In genomic region chr16:35752773-35753558, GRCh38 we compare ENCODE assay signal across 29 cellular contexts.
"Had no signal": no experiment of that assay in that cellular context is flagged by ENCODE, and none has a peak within 500 bp of the region (broad histone marks: within the 10 kb centered on the region; RNA-seq: fewer than 3 reads in every experiment).

No MANE protein-coding gene starts in this region.

- H3K36me3 Mint-ChIP-seq: activated naive CD8-positive, alpha-beta T cell treated with anti-CD3 and anti-CD28 coated beads, Interleukin-2, amount 10 ng/mL, durations not matched to agents 7 days and 5 days; brain; stimulated activated effector memory CD8-positive, alpha-beta T cell treated with anti-CD3 and anti-CD28 coated beads, Interleukin-12 subunit alpha, Interleukin-12 subunit beta, amount 100 ng/mL, for 72 hours had no signal

- H3K27ac ChIP-seq: ascending aorta, cardiac muscle cell, left lung, neutrophil, right lobe of liver, stomach, thyroid gland, upper lobe of right lung had no signal

- H3K27ac Mint-ChIP-seq: activated CD4-positive, alpha-beta memory T cell treated with anti-CD3 and anti-CD28 coated beads for 36 hours; activated CD4-positive, alpha-beta T cell treated with anti-CD3 and anti-CD28 coated beads, Interleukin-2, amount 10 ng/mL, durations not matched to agents 24 days and 14 days; activated naive CD4-positive, alpha-beta T cell treated with anti-CD3 and anti-CD28 coated beads for 36 hours; activated naive CD8-positive, alpha-beta T cell treated with anti-CD3 and anti-CD28 coated beads, Interleukin-2, amount 10 ng/mL, durations not matched to agents 7 days and 5 days; activated T-helper 1 cell treated with anti-CD3 and anti-CD28 coated beads, Interleukin-12 subunit alpha, Interleukin-12 subunit beta, Interleukin-2, Interleukin-4 antibody, amounts not matched to agents 30 ng/mL and 10 ng/mL and 1 ng/mL, durations not matched to agents 14 hours and 24 hours and 36 hours; brain; immature natural killer cell; nephron; stimulated activated effector memory CD8-positive, alpha-beta T cell treated with anti-CD3 and anti-CD28 coated beads, Interleukin-12 subunit alpha, Interleukin-12 subunit beta, amount 100 ng/mL, for 72 hours had no signal

- H3K27me3 ChIP-seq: ascending aorta, cardiac muscle cell, left lung, neutrophil, right lobe of liver, stomach, thyroid gland, upper lobe of right lung had no signal

- H3K9me3 ChIP-seq: ascending aorta, right lobe of liver, thyroid gland had no signal

- H3K4me3 Mint-ChIP-seq: activated CD4-positive, alpha-beta memory T cell treated with anti-CD3 and anti-CD28 coated beads for 36 hours; activated CD4-positive, alpha-beta T cell treated with anti-CD3 and anti-CD28 coated beads, Interleukin-2, amount 10 ng/mL, durations not matched to agents 24 days and 14 days; activated naive CD4-positive, alpha-beta T cell treated with anti-CD3 and anti-CD28 coated beads for 36 hours; activated naive CD8-positive, alpha-beta T cell treated with anti-CD3 and anti-CD28 coated beads, Interleukin-2, amount 10 ng/mL, durations not matched to agents 7 days and 5 days; activated T-helper 1 cell treated with anti-CD3 and anti-CD28 coated beads, Interleukin-12 subunit alpha, Interleukin-12 subunit beta, Interleukin-2, Interleukin-4 antibody, amounts not matched to agents 30 ng/mL and 10 ng/mL and 1 ng/mL, durations not matched to agents 14 hours and 24 hours and 36 hours; brain; effector memory CD8-positive, alpha-beta T cell; immature natural killer cell; nephron; stimulated activated effector memory CD8-positive, alpha-beta T cell treated with anti-CD3 and anti-CD28 coated beads, Interleukin-12 subunit alpha, Interleukin-12 subunit beta, amount 100 ng/mL, for 72 hours had no signal

- DNase-seq: activated CD4-positive, alpha-beta memory T cell treated with anti-CD3 and anti-CD28 coated beads for 36 hours; activated CD4-positive, alpha-beta T cell treated with anti-CD3 and anti-CD28 coated beads, Interleukin-2, amount 10 ng/mL, durations not matched to agents 24 days and 14 days; activated CD4-positive, CD25-positive, alpha-beta regulatory T cell treated with anti-CD3 and anti-CD28 coated beads, Interleukin-2, amount 50 U/mL, for 72 hours; activated CD8-positive, alpha-beta memory T cell treated with anti-CD3 and anti-CD28 coated beads, Interleukin-2, amount 50 U/mL, for 4 hours; activated effector memory CD4-positive, alpha-beta T cell treated with anti-CD3 and anti-CD28 coated beads, Interleukin-2, amount 50 U/mL, for 16 hours; activated naive CD4-positive, alpha-beta T cell treated with anti-CD3 and anti-CD28 coated beads for 36 hours; activated naive CD8-positive, alpha-beta T cell treated with anti-CD3 and anti-CD28 coated beads, Interleukin-2, amount 10 ng/mL, durations not matched to agents 7 days and 5 days; activated T-cell treated with anti-CD3 and anti-CD28 coated beads, Interleukin-2, amount 50 U/mL, for 1 hour; cortex of kidney; effector memory CD8-positive, alpha-beta T cell; erythroblast; foreskin fibroblast; head of caudate nucleus; hypothalamus; immature natural killer cell; right lobe of liver; stimulated activated CD4-positive, alpha-beta T cell treated with anti-CD3 and anti-CD28 coated beads, Interleukin-4, amount 100 ng/mL, for 24 hours; stomach; T-helper 2 cell; thyroid gland; upper lobe of right lung had no signal

- ATAC-seq: effector memory CD8-positive, alpha-beta T cell; left lung; right lobe of liver; stimulated activated effector memory CD8-positive, alpha-beta T cell treated with anti-CD3 and anti-CD28 coated beads, Interleukin-12 subunit alpha, Interleukin-12 subunit beta, amount 100 ng/mL, for 72 hours; upper lobe of right lung had no signal

- H3K4me1 Mint-ChIP-seq: activated CD4-positive, alpha-beta T cell treated with anti-CD3 and anti-CD28 coated beads, Interleukin-2, amount 10 ng/mL, durations not matched to agents 24 days and 14 days; activated naive CD8-positive, alpha-beta T cell treated with anti-CD3 and anti-CD28 coated beads, Interleukin-2, amount 10 ng/mL, durations not matched to agents 7 days and 5 days; brain; nephron; stimulated activated effector memory CD8-positive, alpha-beta T cell treated with anti-CD3 and anti-CD28 coated beads, Interleukin-12 subunit alpha, Interleukin-12 subunit beta, amount 100 ng/mL, for 72 hours had no signal

- H3K4me3 ChIP-seq: ascending aorta, cardiac muscle cell, left lung, right lobe of liver, stomach, thyroid gland, upper lobe of right lung had no signal

- H3K27me3 Mint-ChIP-seq: activated CD4-positive, alpha-beta memory T cell treated with anti-CD3 and anti-CD28 coated beads for 36 hours; activated CD4-positive, alpha-beta T cell treated with anti-CD3 and anti-CD28 coated beads, Interleukin-2, amount 10 ng/mL, durations not matched to agents 24 days and 14 days; activated naive CD8-positive, alpha-beta T cell treated with anti-CD3 and anti-CD28 coated beads, Interleukin-2, amount 10 ng/mL, durations not matched to agents 7 days and 5 days; brain; effector memory CD8-positive, alpha-beta T cell had no signal

- H3K4me1 ChIP-seq: ascending aorta, left lung, right lobe of liver, stomach, thyroid gland, upper lobe of right lung had no signal

- H3K36me3 ChIP-seq: ascending aorta, cardiac muscle cell, left lung, neutrophil, right lobe of liver, stomach, thyroid gland, upper lobe of right lung had no signal
